In the genomic region with DNA sequence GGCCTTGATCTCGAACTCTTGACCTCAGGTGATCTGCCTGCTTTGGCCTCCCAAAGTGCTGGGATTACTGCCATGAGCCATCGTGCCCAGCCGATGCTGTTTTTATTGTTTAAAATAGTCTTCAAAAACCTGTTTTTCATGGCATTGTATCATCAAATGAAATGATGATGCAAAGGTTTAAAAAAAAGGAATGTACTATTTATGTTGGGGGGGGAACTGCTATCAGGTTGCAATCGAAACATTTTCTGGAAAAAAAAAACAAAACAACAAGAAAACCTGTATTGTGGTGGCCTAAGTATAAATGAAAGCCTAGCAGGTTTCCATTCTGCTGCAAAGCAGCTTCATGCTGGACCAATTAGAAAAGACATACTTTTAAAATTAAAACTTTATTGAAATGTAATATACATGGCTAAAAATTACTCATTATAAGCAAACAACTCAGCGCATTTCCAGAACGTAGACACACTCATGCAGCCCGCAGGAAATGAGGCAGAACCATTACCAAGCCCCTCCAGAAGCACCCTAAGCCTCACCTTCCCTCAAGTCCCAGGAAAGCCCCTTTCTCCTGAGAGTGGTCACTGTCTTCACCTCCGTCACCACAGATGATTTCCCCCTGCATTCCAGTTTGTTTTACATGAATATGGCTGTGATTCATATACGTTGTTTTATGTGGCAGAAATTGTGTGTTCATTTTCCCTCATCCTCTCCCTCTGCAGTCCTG, we compare ENCODE assay signal across 9 cellular contexts. TPM values are rescaled to one million over a fixed set of nuclear protein-coding genes. Genes with fewer than 3 reads are reported as not detected.
DNase-seq lines count a peak whose midpoint lies in the region; ATAC-seq, FAIRE-seq and TF ChIP-seq lines count a peak whose summit lies in the region.
"Had no signal": no experiment of that assay in that cellular context is flagged by ENCODE, and none has a peak within 500 bp of the region (broad histone marks: within the 10 kb centered on the region; RNA-seq: fewer than 3 reads in every experiment).

No MANE protein-coding gene starts in this region.

- peaks cover 17% of the 10 kb centered on the region for H3K36me3 Mint-ChIP-seq in activated naive CD4-positive, alpha-beta T cell treated with anti-CD3 and anti-CD28 coated beads, Interleukin-2, amount 10 ng/mL, durations not matched to agents 7 days and 5 days
- peaks cover 3 to 4% of the 10 kb centered on the region in 2 donors for H3K36me3 Mint-ChIP-seq in activated T-cell treated with anti-CD3 and anti-CD28 coated beads, Interleukin-2, amount 50 U/mL, for 72 hours (ENCODE audit: insufficient read depth in 2 of 2)
- peaks cover 6% of the 10 kb centered on the region for H3K36me3 Mint-ChIP-seq in glutamatergic neuron (ENCODE audit: unreplicated experiment)

- H3K9me3 Mint-ChIP-seq in activated naive CD4-positive, alpha-beta T cell treated with anti-CD3 and anti-CD28 coated beads, Interleukin-2, amount 10 ng/mL, durations not matched to agents 7 days and 5 days, result no peaks in the 10 kb centered on the region
- no peaks in the 10 kb centered on the region for H3K9me3 Mint-ChIP-seq in activated T-cell treated with anti-CD3 and anti-CD28 coated beads, Interleukin-2, amount 50 U/mL, for 72 hours
- peaks cover 2% of the 10 kb centered on the region for H3K9me3 Mint-ChIP-seq in glutamatergic neuron (ENCODE audit: unreplicated experiment)

- peaks cover 31% of the 10 kb centered on the region for H3K4me1 Mint-ChIP-seq in activated naive CD4-positive, alpha-beta T cell treated with anti-CD3 and anti-CD28 coated beads, Interleukin-2, amount 10 ng/mL, durations not matched to agents 7 days and 5 days
- H3K4me1 Mint-ChIP-seq in activated T-cell treated with anti-CD3 and anti-CD28 coated beads, Interleukin-2, amount 50 U/mL, for 72 hours (ENCODE audit: low read depth), result peaks cover 46% of the 10 kb centered on the region
- peaks cover 8% of the 10 kb centered on the region for H3K4me1 Mint-ChIP-seq in glutamatergic neuron (ENCODE audit: low read depth, unreplicated experiment)

- no peak for TF ChIP-seq CTCF in glutamatergic neuron (IDR thresholded peaks at IDR 0.05; ENCODE audit: partially characterized antibody, unreplicated experiment)

- no peak for FAIRE-seq in urothelium cell line (lab: Jason Lieb, UNC)

- DNase-seq in activated naive CD4-positive, alpha-beta T cell treated with anti-CD3 and anti-CD28 coated beads, Interleukin-2, amount 10 ng/mL, durations not matched to agents 7 days and 5 days, result no peak
- DNase-seq in activated naive CD4-positive, alpha-beta T cell treated with Interleukin-2 at 50 U/mL for 16 hours, result no peak
- peak; percentile 36 to 38 for DNase-seq in activated T-cell treated with anti-CD3 and anti-CD28 coated beads, Interleukin-2, amount 50 U/mL, for 72 hours
- DNase-seq in glutamatergic neuron, result no peak
- peak; percentile 33 for DNase-seq in stimulated activated naive CD8-positive, alpha-beta T cell treated with anti-CD3 and anti-CD28 coated beads, Interleukin-15, Interleukin-2, amounts not matched to agents 100 U/mL and 50 U/mL, for 24 hours
- no peak for DNase-seq in urothelium cell line (ENCODE audit: low spot score)
- DNase-seq in central memory CD4-positive, alpha-beta T cell, result no peak
- no peak for DNase-seq in DMS 273 (lab: John Stamatoyannopoulos, UW; ENCODE audit: unreplicated experiment)
- DNase-seq: WERI-Rb-1 had no signal

- no peaks in the 10 kb centered on the region for H3K27me3 Mint-ChIP-seq in activated naive CD4-positive, alpha-beta T cell treated with anti-CD3 and anti-CD28 coated beads, Interleukin-2, amount 10 ng/mL, durations not matched to agents 7 days and 5 days
- no peaks in the 10 kb centered on the region for H3K27me3 Mint-ChIP-seq in activated T-cell treated with anti-CD3 and anti-CD28 coated beads, Interleukin-2, amount 50 U/mL, for 72 hours (ENCODE audit: low read depth)
- H3K27me3 Mint-ChIP-seq in glutamatergic neuron (ENCODE audit: unreplicated experiment), result peaks cover 4% of the 10 kb centered on the region

- peak overlapping the region; percentile 35 for H3K27ac Mint-ChIP-seq in activated naive CD4-positive, alpha-beta T cell treated with anti-CD3 and anti-CD28 coated beads, Interleukin-2, amount 10 ng/mL, durations not matched to agents 7 days and 5 days
- H3K27ac Mint-ChIP-seq in activated T-cell treated with anti-CD3 and anti-CD28 coated beads, Interleukin-2, amount 50 U/mL, for 72 hours, result peak overlapping the region; percentile 66
- H3K27ac Mint-ChIP-seq in glutamatergic neuron (ENCODE audit: unreplicated experiment), result peak overlapping the region; percentile 11

- CTCF ChIA-PET in activated naive CD4-positive, alpha-beta T cell treated with anti-CD3 and anti-CD28 coated beads, Interleukin-2, amount 10 ng/mL, durations not matched to agents 7 days and 5 days (lab: Charles Lee), result no interaction called here

- peak; percentile 82 to 95 for ATAC-seq in activated T-cell treated with anti-CD3 and anti-CD28 coated beads, Interleukin-2, amount 50 U/mL, for 72 hours (replicated peaks in 1 of 2)
- ATAC-seq in stimulated activated naive CD8-positive, alpha-beta T cell treated with anti-CD3 and anti-CD28 coated beads, Interleukin-15, Interleukin-2, amounts not matched to agents 100 U/mL and 50 U/mL, for 24 hours, result peak; percentile 83

- no peak overlapping the region for H3K4me3 Mint-ChIP-seq in activated naive CD4-positive, alpha-beta T cell treated with anti-CD3 and anti-CD28 coated beads, Interleukin-2, amount 10 ng/mL, durations not matched to agents 7 days and 5 days
- peak overlapping the region in 1 of 2 donors; percentile 69 for H3K4me3 Mint-ChIP-seq in activated T-cell treated with anti-CD3 and anti-CD28 coated beads, Interleukin-2, amount 50 U/mL, for 72 hours
- H3K4me3 Mint-ChIP-seq in glutamatergic neuron (ENCODE audit: unreplicated experiment), result no peak overlapping the region

RNA-seq across cellular contexts. Expression of gene GPR107, which starts 19.0 kb away (rescaled TPM):
- total RNA-seq in activated T-cell treated with anti-CD3 and anti-CD28 coated beads, Interleukin-2, amount 50 U/mL, for 72 hours, result 10 to 100 TPM; 27.3 to 31.7 TPM
- total RNA-seq in glutamatergic neuron (ENCODE audit: unreplicated experiment), result 48.2 TPM

RNA-seq across cellular contexts. Expression of gene FNBP1, which starts 29.7 kb away (rescaled TPM):
- 100 to 1,000 TPM; 301 to 323 TPM for total RNA-seq in activated T-cell treated with anti-CD3 and anti-CD28 coated beads, Interleukin-2, amount 50 U/mL, for 72 hours
- 80.4 TPM for total RNA-seq in glutamatergic neuron (ENCODE audit: unreplicated experiment)

Comparison
In these comparisons a context has a peak if more than half of its experiments do, and no peak if none do; other contexts are left out.
1. DNase-seq: peak in activated T-cell treated with anti-CD3 and anti-CD28 coated beads, Interleukin-2, amount 50 U/mL, for 72 hours (2 of 2) and stimulated activated naive CD8-positive, alpha-beta T cell treated with anti-CD3 and anti-CD28 coated beads, Interleukin-15, Interleukin-2, amounts not matched to agents 100 U/mL and 50 U/mL, for 24 hours (single experiment); none in activated naive CD4-positive, alpha-beta T cell treated with anti-CD3 and anti-CD28 coated beads, Interleukin-2, amount 10 ng/mL, durations not matched to agents 7 days and 5 days (single experiment), activated naive CD4-positive, alpha-beta T cell treated with Interleukin-2 at 50 U/mL for 16 hours (single experiment), glutamatergic neuron (single experiment), urothelium cell line (single experiment), central memory CD4-positive, alpha-beta T cell (single experiment) and DMS 273 (single experiment).
2. H3K27ac Mint-ChIP-seq: peak in every context shown above with its lines; median percentile 66 in activated T-cell treated with anti-CD3 and anti-CD28 coated beads, Interleukin-2, amount 50 U/mL, for 72 hours; 35 in activated naive CD4-positive, alpha-beta T cell treated with anti-CD3 and anti-CD28 coated beads, Interleukin-2, amount 10 ng/mL, durations not matched to agents 7 days and 5 days; 11 in glutamatergic neuron.